ENCODE assay signal across 18 cellular contexts in genomic region chr20:61903575-61904340, GRCh38.
DNase-seq lines count a peak whose midpoint lies in the region; ATAC-seq and TF ChIP-seq lines count a peak whose summit lies in the region.
"Had no signal": no experiment of that assay in that cellular context is flagged by ENCODE, and none has a peak within 500 bp of the region (broad histone marks: within the 10 kb centered on the region; RNA-seq: fewer than 3 reads in every experiment).

No MANE protein-coding gene starts in this region.

- H3K4me1 Mint-ChIP-seq in endodermal cell (peaks cover 8% of the 10 kb centered on the region), nephron progenitor cell (peaks cover 21% of the 10 kb centered on the region)
- H3K4me1 Mint-ChIP-seq in activated CD8-positive, alpha-beta T cell treated with anti-CD3 and anti-CD28 coated beads for 36 hours (ENCODE audit: low read depth): no peaks in the 10 kb centered on the region
- H3K4me1 Mint-ChIP-seq: CD4-positive, CD25-positive, alpha-beta regulatory T cell had no signal

- H3K27me3 ChIP-seq in H7 (ENCODE audit: control insufficient read depth, insufficient read depth, low read length) (no peaks in the 10 kb centered on the region), endodermal cell (ENCODE audit: control insufficient read depth, insufficient read depth, low read length, poor library complexity, severe bottlenecking) (no peaks in the 10 kb centered on the region)

- no peak overlapping the region for H3K4me3 ChIP-seq in H7 (ENCODE audit: insufficient read depth, low read depth, low read length)
- no peak overlapping the region for H3K4me3 ChIP-seq in endodermal cell (ENCODE audit: low read length)

- CTCF ChIA-PET in activated CD8-positive, alpha-beta T cell treated with anti-CD3 and anti-CD28 coated beads for 36 hours (lab: Charles Lee): no interaction called here

- POLR2A ChIA-PET in activated CD8-positive, alpha-beta T cell treated with anti-CD3 and anti-CD28 coated beads for 36 hours (lab: Charles Lee): no interaction called here

- H3K27ac ChIP-seq in endodermal cell (ENCODE audit: low read depth, low read length): no peak overlapping the region

- intact Hi-C loops in activated CD8-positive, alpha-beta T cell treated with anti-CD3 and anti-CD28 coated beads for 36 hours (cut with micrococcal nuclease): no loop called here

- ATAC-seq in GM18907 (IDR thresholded peaks at IDR 0.05; ENCODE audit: unreplicated experiment) (no peak), HG03565 (IDR thresholded peaks at IDR 0.05; ENCODE audit: unreplicated experiment) (no peak)
- no peak for ATAC-seq in activated CD8-positive, alpha-beta T cell treated with anti-CD3 and anti-CD28 coated beads for 36 hours

- H3K9me3 Mint-ChIP-seq in endodermal cell (no peaks in the 10 kb centered on the region), nephron progenitor cell (no peaks in the 10 kb centered on the region)
- no peaks in the 10 kb centered on the region for H3K9me3 Mint-ChIP-seq in activated CD8-positive, alpha-beta T cell treated with anti-CD3 and anti-CD28 coated beads for 36 hours

- H3K4me3 Mint-ChIP-seq in endodermal cell (no peak overlapping the region), nephron progenitor cell (no peak overlapping the region)
- no peak overlapping the region for H3K4me3 Mint-ChIP-seq in activated CD8-positive, alpha-beta T cell treated with anti-CD3 and anti-CD28 coated beads for 36 hours
- H3K4me3 Mint-ChIP-seq: CD4-positive, CD25-positive, alpha-beta regulatory T cell had no signal

- H3K27ac Mint-ChIP-seq in endodermal cell (no peak overlapping the region), nephron progenitor cell (peak overlapping the region; percentile 71)
- H3K27ac Mint-ChIP-seq in activated CD8-positive, alpha-beta T cell treated with anti-CD3 and anti-CD28 coated beads for 36 hours: no peak overlapping the region
- H3K27ac Mint-ChIP-seq: CD4-positive, CD25-positive, alpha-beta regulatory T cell had no signal

- no peaks in the 10 kb centered on the region for H3K9me3 ChIP-seq in endodermal cell (ENCODE audit: control insufficient read depth, low read length)
- H3K9me3 ChIP-seq: Caco-2 had no signal

- H3K9ac ChIP-seq in endodermal cell (ENCODE audit: extremely low read depth, low read length, poor library complexity, severe bottlenecking): no peak overlapping the region

- peak; percentile 31 for DNase-seq in ELF-1 (ENCODE audit: low read depth, low spot score)
- DNase-seq in H7: peak; percentile 91
- DNase-seq in endodermal cell: peak; percentile 68
- DNase-seq in nephron progenitor cell: no peak
- DNase-seq in activated CD8-positive, alpha-beta T cell treated with anti-CD3 and anti-CD28 coated beads for 36 hours: no peak
- DNase-seq: Caco-2; CD4-positive, CD25-positive, alpha-beta regulatory T cell; DMS153; GF-D8; NCI-H1105 treated with DMSO at 0.1 percent for 48 hours; NCI-H187 treated with DMSO at 0.1 percent for 48 hours; NCI-H2107; NCI-H446 treated with DMSO at 0.1 percent for 48 hours; NCI-H526 treated with DMSO at 0.1 percent for 48 hours; OCI-M1; SHP77 had no signal

- H3K36me3 ChIP-seq in H7 (replicated peaks; ENCODE audit: control insufficient read depth, insufficient read depth, low read length) (no peaks in the 10 kb centered on the region), endodermal cell (ENCODE audit: control insufficient read depth, insufficient read depth, low read length) (no peaks in the 10 kb centered on the region)

- H3K4me1 ChIP-seq in endodermal cell (ENCODE audit: control insufficient read depth, insufficient read depth, low read length): no peaks in the 10 kb centered on the region
- H3K4me1 ChIP-seq: Caco-2 had no signal

- H3K27me3 Mint-ChIP-seq in endodermal cell (ENCODE audit: insufficient read depth): no peaks in the 10 kb centered on the region
- peaks cover 4% of the 10 kb centered on the region for H3K27me3 Mint-ChIP-seq in nephron progenitor cell (ENCODE audit: low read depth, poor library complexity)
- H3K27me3 Mint-ChIP-seq in activated CD8-positive, alpha-beta T cell treated with anti-CD3 and anti-CD28 coated beads for 36 hours: no peaks in the 10 kb centered on the region

- TF ChIP-seq CTCF in endodermal cell (conservative IDR thresholded peaks at IDR 0.05) (no peak), nephron progenitor cell (IDR thresholded peaks at IDR 0.05) (no peak)
- no peak for TF ChIP-seq CTCF in activated CD8-positive, alpha-beta T cell treated with anti-CD3 and anti-CD28 coated beads for 36 hours (IDR thresholded peaks at IDR 0.05)

- WGBS in endodermal cell (ENCODE audit: insufficient coverage in 1 of 2, insufficient read length in 1 of 2), 2 experiments: 84 to 94% methylated on average over 16 to 26 of the region's 26 CpGs

- H3K36me3 Mint-ChIP-seq in endodermal cell (ENCODE audit: low read depth): no peaks in the 10 kb centered on the region
- H3K36me3 Mint-ChIP-seq in nephron progenitor cell (ENCODE audit: low read depth): no peaks in the 10 kb centered on the region
- no peaks in the 10 kb centered on the region for H3K36me3 Mint-ChIP-seq in activated CD8-positive, alpha-beta T cell treated with anti-CD3 and anti-CD28 coated beads for 36 hours (ENCODE audit: low read depth)
- H3K36me3 Mint-ChIP-seq: CD4-positive, CD25-positive, alpha-beta regulatory T cell had no signal

Comparison
In these comparisons a context has a peak if more than half of its experiments do, and no peak if none do; other contexts are left out.
1. DNase-seq: peak in ELF-1 (single experiment), H7 (single experiment) and endodermal cell (single experiment); none in nephron progenitor cell (single experiment) and activated CD8-positive, alpha-beta T cell treated with anti-CD3 and anti-CD28 coated beads for 36 hours (single experiment).